Comparison of ENCODE assay signal across 19 cellular contexts in the genomic region with DNA sequence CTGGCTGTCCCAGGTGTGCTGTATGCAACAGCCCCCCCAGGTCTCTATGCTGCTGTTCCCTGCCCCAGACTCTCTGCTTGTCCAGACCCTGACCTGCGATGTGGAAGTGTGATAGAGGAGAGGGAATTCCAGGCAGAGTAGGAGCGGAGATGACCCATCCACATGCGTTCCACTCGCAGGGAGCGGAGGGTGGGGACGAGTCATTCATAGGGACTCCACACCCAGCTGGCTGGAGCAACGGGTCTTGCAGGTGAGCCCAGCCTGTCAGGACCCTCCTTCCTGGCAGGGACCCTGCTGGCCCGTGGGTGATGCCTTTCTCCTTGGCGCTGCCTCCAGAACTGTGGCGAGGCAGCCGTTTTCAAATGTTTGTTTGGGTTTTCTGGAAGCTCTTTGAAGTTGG. TPM values are rescaled to one million over a fixed set of nuclear protein-coding genes. Genes with fewer than 3 reads are reported as not detected.
DNase-seq lines count a peak whose midpoint lies in the region; ATAC-seq and TF ChIP-seq lines count a peak whose summit lies in the region.
"Had no signal": no experiment of that assay in that cellular context is flagged by ENCODE, and none has a peak within 500 bp of the region (broad histone marks: within the 10 kb centered on the region; RNA-seq: fewer than 3 reads in every experiment).

No MANE protein-coding gene starts in this region.

- no peak overlapping the region for H3K4me3 ChIP-seq in mammary epithelial cell (replicated peaks in 1 of 3; ENCODE audit: insufficient read depth in 1 of 3, low read depth in 2 of 3, low read length in 3 of 3)
- no peak overlapping the region for H3K4me3 ChIP-seq in neuronal stem cell (ENCODE audit: low read length in 2 of 2)
- H3K4me3 ChIP-seq in trophoblast cell (ENCODE audit: low read depth, low read length) = no peak overlapping the region
- H3K4me3 ChIP-seq: A549, GM23248 had no signal

- H3K4me2 ChIP-seq in mammary epithelial cell (ENCODE audit: insufficient read depth, low read depth, low read length) = no peak overlapping the region
- no peak overlapping the region for H3K4me2 ChIP-seq in neuronal stem cell (ENCODE audit: insufficient read depth, low read length, poor library complexity, severe bottlenecking)
- H3K4me2 ChIP-seq in trophoblast cell (ENCODE audit: low read length) = no peak overlapping the region
- H3K4me2 ChIP-seq: A549 had no signal

- no peaks in the 10 kb centered on the region for H3K4me1 Mint-ChIP-seq in MCF 10A (ENCODE audit: insufficient read depth, unreplicated experiment)
- H3K4me1 Mint-ChIP-seq: IgD-negative memory B cell had no signal

- no peak overlapping the region for H3K23ac ChIP-seq in neuronal stem cell (ENCODE audit: low read depth, low read length, poor library complexity)
- H3K23ac ChIP-seq in trophoblast cell (ENCODE audit: low read length) = no peak overlapping the region

- H3K79me2 ChIP-seq in mammary epithelial cell (ENCODE audit: insufficient read depth, low read length) (no peaks in the 10 kb centered on the region), trophoblast cell (ENCODE audit: control insufficient read depth, insufficient read depth, low read length, poor library complexity) (no peaks in the 10 kb centered on the region)

- H3K27ac ChIP-seq in mammary epithelial cell (ENCODE audit: insufficient read depth, low read depth, low read length) (no peak overlapping the region), neuronal stem cell (replicated peaks; ENCODE audit: low read length) (no peak overlapping the region), trophoblast cell (ENCODE audit: low read depth, low read length) (no peak overlapping the region)
- H3K27ac ChIP-seq: 22Rv1, GM23248 had no signal

- no peak overlapping the region for H2BK15ac ChIP-seq in neuronal stem cell (ENCODE audit: low read length)

- POLR2A ChIA-PET in MCF 10A (lab: Yijun Ruan, JAX) = no interaction called here

- H3K4me1 ChIP-seq in mammary epithelial cell (ENCODE audit: insufficient read depth, low read length) (no peaks in the 10 kb centered on the region), neuronal stem cell (ENCODE audit: control insufficient read depth in 2 of 2, insufficient read depth in 1 of 2, low read depth in 1 of 2, low read length in 2 of 2) (peaks cover 0 to 5% of the 10 kb centered on the region in 2 donors), trophoblast cell (ENCODE audit: control insufficient read depth in 1 of 2, insufficient read depth in 2 of 2, low read length in 2 of 2) (peaks cover 26 to 40% of the 10 kb centered on the region in 2 experiments)

- intact Hi-C loops in MCF 10A (cut with micrococcal nuclease) = no loop called here
- intact Hi-C loops in mammary epithelial cell (cut with micrococcal nuclease) = no loop called here

- H3K36me3 ChIP-seq in mammary epithelial cell (ENCODE audit: insufficient read depth, low read length) (no peaks in the 10 kb centered on the region), neuronal stem cell (replicated peaks in 1 of 2; ENCODE audit: control insufficient read depth in 2 of 2, insufficient read depth in 2 of 2, low read length in 2 of 2) (no peaks in the 10 kb centered on the region), trophoblast cell (ENCODE audit: control insufficient read depth in 1 of 2, insufficient read depth in 2 of 2, low read length in 2 of 2) (peaks cover 0 to 2% of the 10 kb centered on the region in 2 experiments)

- no TSS peak for BruUV-seq in MCF 10A (replicated peaks; lab: Mats Ljungman, UMichigan)
- no TSS peak for BruUV-seq in mammary epithelial cell (replicated peaks; lab: Mats Ljungman, UMichigan)

- H4K12ac ChIP-seq in trophoblast cell (ENCODE audit: low read depth, low read length) = no peak overlapping the region

- H3K4me3 Mint-ChIP-seq in MCF 10A (ENCODE audit: unreplicated experiment) = no peak overlapping the region
- H3K4me3 Mint-ChIP-seq: CD8-positive, alpha-beta T cell; HFFc6 had no signal

- H2BK120ac ChIP-seq in neuronal stem cell (ENCODE audit: low read depth, low read length) (no peak overlapping the region), trophoblast cell (ENCODE audit: insufficient read depth, low read length, poor library complexity) (no peak overlapping the region)

- peaks cover 7% of the 10 kb centered on the region for H3K36me3 Mint-ChIP-seq in MCF 10A (ENCODE audit: insufficient read depth, unreplicated experiment)
- H3K36me3 Mint-ChIP-seq: CD8-positive, alpha-beta T cell; IgD-negative memory B cell had no signal

- WGBS in mammary epithelial cell (ENCODE audit: low coverage, missing lambda C conversion rate) = 79% methylated on average over 11 of the region's 11 CpGs
- no CpG with 5 or more reads among the region's 11 CpGs for WGBS in neuronal stem cell (ENCODE audit: extremely low coverage in 2 of 2, insufficient read length in 2 of 2, insufficient replicate concordance in 1 of 2), 2 donors
- no CpG with 5 or more reads among the region's 11 CpGs for WGBS in trophoblast cell (ENCODE audit: extremely low coverage, insufficient coverage, insufficient read length)

- CTCF ChIA-PET in MCF 10A (lab: Yijun Ruan, JAX) = no interaction called here
- CTCF ChIA-PET in mammary epithelial cell (lab: Charles Lee; ENCODE audit: low non-redundant PET) = no interaction called here

- H3K4ac ChIP-seq in neuronal stem cell (ENCODE audit: low read length) = no peak overlapping the region
- no peak overlapping the region for H3K4ac ChIP-seq in trophoblast cell (ENCODE audit: low read depth, low read length)

- no peaks in the 10 kb centered on the region for H3K9me3 Mint-ChIP-seq in MCF 10A (ENCODE audit: unreplicated experiment)
- H3K9me3 Mint-ChIP-seq: CD8-positive, alpha-beta T cell; HFFc6; IgD-negative memory B cell had no signal

- no peaks in the 10 kb centered on the region for H3K27me3 Mint-ChIP-seq in MCF 10A (ENCODE audit: insufficient read depth, unreplicated experiment)

- no peak overlapping the region for H2BK5ac ChIP-seq in neuronal stem cell (ENCODE audit: low read length)
- no peak overlapping the region for H2BK5ac ChIP-seq in trophoblast cell (ENCODE audit: low read depth, low read length, poor library complexity)

- TF ChIP-seq CTCF in MCF 10A (IDR thresholded peaks at IDR 0.05; ENCODE audit: unreplicated experiment) = no peak
- no peak for TF ChIP-seq CTCF in mammary epithelial cell (conservative IDR thresholded peaks at IDR 0.05 in 1 of 2, IDR thresholded peaks at IDR 0.05 in 1 of 2; ENCODE audit: extremely low read depth in 1 of 2, insufficient read depth in 1 of 2, low read depth in 1 of 2, low read length in 2 of 2)

- in situ Hi-C loops in mammary epithelial cell (cut with MboI; ENCODE audit: low sequenced_read_pairs in 2 of 2) = no loop called here

- H2BK12ac ChIP-seq in neuronal stem cell (ENCODE audit: low read length) (no peak overlapping the region), trophoblast cell (ENCODE audit: low read length) (peak overlapping the region; percentile 1)

- H4K91ac ChIP-seq in neuronal stem cell (ENCODE audit: low read depth, low read length, poor library complexity) = peak overlapping the region; percentile 24
- H4K91ac ChIP-seq in trophoblast cell (ENCODE audit: low read depth, low read length) = no peak overlapping the region

- H3K9ac ChIP-seq in mammary epithelial cell (ENCODE audit: insufficient read depth, low read length) (no peak overlapping the region), neuronal stem cell (ENCODE audit: low read depth, low read length, poor library complexity) (peak overlapping the region; percentile 9), trophoblast cell (ENCODE audit: low read length) (no peak overlapping the region)
- H3K9ac ChIP-seq: GM23248 had no signal

- H3K9me3 ChIP-seq in mammary epithelial cell (replicated peaks; ENCODE audit: insufficient read depth, low read length) = no peaks in the 10 kb centered on the region
- no peaks in the 10 kb centered on the region for H3K9me3 ChIP-seq in neuronal stem cell (replicated peaks in 1 of 2; ENCODE audit: control insufficient read depth in 2 of 2, insufficient read depth in 1 of 2, low read depth in 1 of 2, low read length in 2 of 2)
- peaks cover 1% of the 10 kb centered on the region for H3K9me3 ChIP-seq in trophoblast cell (ENCODE audit: insufficient read depth, low read depth, low read length)
- H3K9me3 ChIP-seq: A549 had no signal

- H3K27me3 ChIP-seq in mammary epithelial cell (ENCODE audit: insufficient read depth, low read length) (no peaks in the 10 kb centered on the region), neuronal stem cell (ENCODE audit: control insufficient read depth in 3 of 3, insufficient read depth in 3 of 3, low read depth in 1 of 3, low read length in 3 of 3) (peaks cover 0 to 18% (median 0%) of the 10 kb centered on the region in 3 experiments), trophoblast cell (ENCODE audit: insufficient read depth, low read length) (no peaks in the 10 kb centered on the region)

- no peak overlapping the region for H4K8ac ChIP-seq in neuronal stem cell (ENCODE audit: low read depth, low read length)
- no peak overlapping the region for H4K8ac ChIP-seq in trophoblast cell (ENCODE audit: low read depth, low read length)

- H3K27ac Mint-ChIP-seq in MCF 10A (ENCODE audit: low read depth, unreplicated experiment) = peak overlapping the region; percentile 20
- H3K27ac Mint-ChIP-seq: CD8-positive, alpha-beta T cell; HFFc6; IgD-negative memory B cell had no signal

- H4K20me1 ChIP-seq in mammary epithelial cell (ENCODE audit: insufficient read depth, low read length) = no peaks in the 10 kb centered on the region

- H2AK5ac ChIP-seq in neuronal stem cell (ENCODE audit: low read depth, low read length) = no peak overlapping the region
- no peak overlapping the region for H2AK5ac ChIP-seq in trophoblast cell (ENCODE audit: low read length)

- dilution Hi-C loops in mammary epithelial cell (cut with HindIII; ENCODE audit: low sequenced_read_pairs) = no loop called here

- H3K14ac ChIP-seq in neuronal stem cell (ENCODE audit: low read length) (no peak overlapping the region), trophoblast cell (ENCODE audit: low read length) (no peak overlapping the region)

- no peak overlapping the region for H2AFZ ChIP-seq in mammary epithelial cell (ENCODE audit: low read depth, low read length)
- H2AFZ ChIP-seq in neuronal stem cell (ENCODE audit: low read length) = no peak overlapping the region
- H2AFZ ChIP-seq in trophoblast cell (ENCODE audit: insufficient read depth, low read length, poor library complexity) = no peak overlapping the region
- H2AFZ ChIP-seq: GM23248 had no signal

- H3K79me1 ChIP-seq in neuronal stem cell (ENCODE audit: low read depth, low read length) (peaks cover 2% of the 10 kb centered on the region), trophoblast cell (ENCODE audit: low read length) (peaks cover 7% of the 10 kb centered on the region)

- peak; percentile 43 for ATAC-seq in esophagus mucosa
- ATAC-seq in left lobe of liver = no peak
- ATAC-seq in HG03439 (IDR thresholded peaks at IDR 0.05; ENCODE audit: unreplicated experiment) = no peak
- no peak for ATAC-seq in GM18868 (IDR thresholded peaks at IDR 0.05; ENCODE audit: unreplicated experiment)
- ATAC-seq: A549; CD8-positive, alpha-beta T cell; HCT116 had no signal

- H3K18ac ChIP-seq in neuronal stem cell (ENCODE audit: low read length) = peak overlapping the region; percentile 27
- no peak overlapping the region for H3K18ac ChIP-seq in trophoblast cell (ENCODE audit: low read length)

- no peak for DNase-seq in MCF 10A (ENCODE audit: unreplicated experiment)
- DNase-seq in mammary epithelial cell = no peak
- no peak for DNase-seq in neuronal stem cell (ENCODE audit: low spot score)
- peak; percentile 82 to 87 for DNase-seq in trophoblast cell
- no peak for DNase-seq in left lobe of liver (ENCODE audit: low spot score)
- DNase-seq: AML-193; Calu3; CD8-positive, alpha-beta T cell; DMS79 treated with DMSO at 0.1 percent for 48 hours; GF-D8; GM23248; HFFc6 had no signal

RNA-seq across cellular contexts. Expression of a gene that starts 58.8 kb away (rescaled TPM):
- total RNA-seq in MCF 10A (2022) (0.14 and 0.44 TPM in 2 replicates), mammary epithelial cell (1 to 10 TPM in 1 of 2 donors, under 1 TPM in 1; 0.35 to 1.3 TPM), esophagus mucosa (17.3 TPM), left lobe of liver (0.50 TPM)
- polyA plus RNA-seq in mammary epithelial cell = 0.18 TPM
- polyA minus RNA-seq in mammary epithelial cell = 0.83 TPM
- not detected for polyA plus RNA-seq in neuronal stem cell (2013, experiment 1 of 2)
- under 0.01 TPM for polyA plus RNA-seq in neuronal stem cell (2013, experiment 2 of 2)
- 7.4 and 7.5 TPM in 2 replicates for polyA plus RNA-seq in trophoblast cell (2013)
- total RNA-seq: CD8-positive, alpha-beta T cell had no signal
- polyA plus RNA-seq: IgD-negative memory B cell had no signal

Comparison
In these comparisons a context has a peak if more than half of its experiments do, and no peak if none do; other contexts are left out.
1. DNase-seq: peak in trophoblast cell (2 of 2); none in MCF 10A (single experiment), mammary epithelial cell (single experiment), neuronal stem cell (single experiment) and left lobe of liver (single experiment).